ENCODE assay signal across 20 cellular contexts in genomic region chr2:152537252-152537651, GRCh38.
A peak's percentile ranks its signal among the peaks of the same experiment; 100 is the strongest.
DNase-seq lines count a peak whose midpoint lies in the region; ATAC-seq and TF ChIP-seq lines count a peak whose summit lies in the region.
"Had no signal": no experiment of that assay in that cellular context is flagged by ENCODE, and none has a peak within 500 bp of the region (broad histone marks: within the 10 kb centered on the region; RNA-seq: fewer than 3 reads in every experiment).

No MANE protein-coding gene starts in this region.

- H3K27me3 ChIP-seq in SJCRH30 (no peaks in the 10 kb centered on the region), ovary (no peaks in the 10 kb centered on the region)
- H3K27me3 ChIP-seq: gastroesophageal sphincter had no signal

- peaks cover 4% of the 10 kb centered on the region for H3K4me1 ChIP-seq in SJCRH30
- peaks cover 5% of the 10 kb centered on the region for H3K4me1 ChIP-seq in ovary (ENCODE audit: insufficient read depth)
- H3K4me1 ChIP-seq: HAP-1 had no signal

- H3K4me3 ChIP-seq in SJCRH30 (no peak overlapping the region), ovary (no peak overlapping the region)
- H3K4me3 ChIP-seq: gastroesophageal sphincter, HAP-1 had no signal

- intact Hi-C loops in ovary (cut with DNase I), result no loop called here

- TF ChIP-seq EP300 in ovary (IDR thresholded peaks at IDR 0.05), result no peak

- H3K9me3 ChIP-seq in SJCRH30 (replicated peaks), result no peaks in the 10 kb centered on the region
- H3K9me3 ChIP-seq in ovary, result no peaks in the 10 kb centered on the region
- H3K9me3 ChIP-seq: gastroesophageal sphincter, HAP-1 had no signal

- no peak for TF ChIP-seq POLR2A in ovary (IDR thresholded peaks at IDR 0.05)

- DNase-seq in NCI-H2171 treated with DMSO at 0.1 percent for 48 hours (lab: John Stamatoyannopoulos, UW), result peak; percentile 32
- DNase-seq in NCI-H2171 (lab: John Stamatoyannopoulos, UW), result no peak
- peak; percentile 27 to 65 for DNase-seq in SJCRH30
- peak; percentile 28 for DNase-seq in iris pigment epithelial cell (ENCODE audit: low read depth)
- no peak for DNase-seq in substantia nigra (lab: John Stamatoyannopoulos, UW)
- no peak for DNase-seq in NCI-H2029 treated with DMSO at 0.1 percent for 48 hours (lab: John Stamatoyannopoulos, UW)
- no peak for DNase-seq in ovary
- DNase-seq: activated CD4-positive, alpha-beta T cell treated with anti-CD3 and anti-CD28 coated beads, Interleukin-2, amount 50 U/mL, for 48 hours; activated naive CD8-positive, alpha-beta T cell treated with anti-CD3 and anti-CD28 coated beads, Interleukin-2, amount 50 U/mL, for 24 hours; activated T-cell treated with anti-CD3 and anti-CD28 coated beads, Interleukin-2, amount 50 U/mL, for 4 hours; CD8-positive, alpha-beta T cell; immature natural killer cell; KG1; NCI-H146; NCI-H524 treated with DMSO at 0.1 percent for 48 hours; posterior cingulate gyrus had no signal

- H3K36me3 ChIP-seq in SJCRH30, result no peaks in the 10 kb centered on the region
- H3K36me3 ChIP-seq in ovary, result no peaks in the 10 kb centered on the region
- H3K36me3 ChIP-seq: gastroesophageal sphincter, HAP-1 had no signal

- WGBS in ovary, 3 donors, result 81 to 96% (median 87%) methylated on average over 7 of the region's 7 CpGs

- no peak for ATAC-seq in HG02571 (IDR thresholded peaks at IDR 0.05; ENCODE audit: unreplicated experiment)
- ATAC-seq: activated naive CD8-positive, alpha-beta T cell treated with anti-CD3 and anti-CD28 coated beads, Interleukin-2, amount 50 U/mL, for 24 hours; activated T-cell treated with anti-CD3 and anti-CD28 coated beads, Interleukin-2, amount 50 U/mL, for 4 hours; CD8-positive, alpha-beta T cell; gastroesophageal sphincter had no signal

- no peak for TF ChIP-seq CTCF in ovary (IDR thresholded peaks at IDR 0.05)

- H3K27ac ChIP-seq in SJCRH30 (peak overlapping the region; percentile 18; the same call in 1 of the 2 replicates), substantia nigra (ENCODE audit: low read depth, low read length, poor library complexity, severe bottlenecking) (peak overlapping the region; percentile 68), ovary (no peak overlapping the region)
- H3K27ac ChIP-seq: 22Rv1, gastroesophageal sphincter had no signal

Comparison
In these comparisons a context has a peak if more than half of its experiments do, and no peak if none do; other contexts are left out.
1. DNase-seq: peak in NCI-H2171 treated with DMSO at 0.1 percent for 48 hours (single experiment), SJCRH30 (2 of 2) and iris pigment epithelial cell (single experiment); none in NCI-H2171 (single experiment), substantia nigra (0 of 49), NCI-H2029 treated with DMSO at 0.1 percent for 48 hours (single experiment) and ovary (0 of 5).
2. H3K27ac ChIP-seq: peak in SJCRH30 (single experiment) and substantia nigra (single experiment); none in ovary (0 of 2).